8 cellular contexts compared by ENCODE assay signal in the genomic region with DNA sequence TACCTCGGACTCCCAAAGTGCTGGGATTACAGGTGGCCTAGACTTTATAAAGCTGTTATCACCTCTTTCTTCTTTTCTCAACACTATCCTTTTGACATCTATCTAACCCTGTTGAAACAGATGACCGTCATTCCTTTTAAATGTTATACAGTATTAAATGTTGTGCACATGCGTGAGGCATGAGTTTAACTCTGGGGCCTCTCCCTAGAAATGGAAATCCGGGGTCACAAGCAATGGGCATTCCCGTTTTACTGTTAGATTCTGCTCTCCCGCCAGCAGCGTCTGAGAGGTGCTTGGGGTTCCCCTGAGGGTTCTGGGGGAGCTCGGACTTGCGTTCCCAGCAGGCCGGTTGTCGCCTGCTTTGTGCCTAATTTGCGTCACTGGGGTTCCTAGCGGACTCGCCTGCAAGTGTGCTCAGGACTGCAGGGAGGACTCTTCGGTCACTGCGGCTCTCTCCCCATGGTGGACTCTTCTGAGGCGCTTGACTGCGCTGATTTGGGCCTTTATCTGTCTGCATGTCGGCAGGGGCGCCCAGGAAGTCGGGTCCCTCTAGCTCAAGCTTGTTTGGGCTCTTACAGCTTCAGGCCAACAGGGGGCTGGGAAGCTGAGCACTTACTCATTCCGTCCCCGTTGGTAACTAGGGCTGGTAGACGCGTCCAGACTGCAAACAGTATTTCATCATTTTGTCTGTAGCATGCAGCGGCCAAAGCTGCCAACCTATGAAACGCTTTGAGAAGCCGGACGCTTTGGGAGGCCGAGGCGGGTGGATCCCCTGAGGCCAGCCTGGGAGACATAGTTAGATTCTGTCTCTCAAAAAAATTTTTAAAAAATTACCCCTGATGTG. TPM values are rescaled to one million over a fixed set of nuclear protein-coding genes. Genes with fewer than 3 reads are reported as not detected.
A peak's percentile ranks its signal among the peaks of the same experiment; 100 is the strongest.
DNase-seq lines count a peak whose midpoint lies in the region; ATAC-seq, FAIRE-seq and TF ChIP-seq lines count a peak whose summit lies in the region.

No MANE protein-coding gene starts in this region.

- ATAC-seq in GM19468 (IDR thresholded peaks at IDR 0.05; ENCODE audit: extremely low read depth, unreplicated experiment), result peak; percentile 60

- peak; percentile 9 for FAIRE-seq in HTR-8/SVneo (lab: Jason Lieb, UNC)
- FAIRE-seq in urothelium cell line (lab: Jason Lieb, UNC), result peak; percentile 56

- no peaks in the 10 kb centered on the region for H3K27me3 ChIP-seq in right atrium auricular region
- no peaks in the 10 kb centered on the region for H3K27me3 ChIP-seq in rectal smooth muscle tissue (ENCODE audit: control insufficient read depth, insufficient read depth, low read length)

- no peak overlapping the region for H3K9ac ChIP-seq in rectal smooth muscle tissue (ENCODE audit: low read length)

- H3K4me1 ChIP-seq in right atrium auricular region (peaks cover 0 to 34% of the 10 kb centered on the region in 2 donors), rectal smooth muscle tissue (ENCODE audit: control insufficient read depth, insufficient read depth, low read length) (peaks cover 11% of the 10 kb centered on the region)

- DNase-seq in DMS 273 treated with DMSO at 0.1 percent for 48 hours (lab: John Stamatoyannopoulos, UW), result peak; percentile 49
- peak; percentile 66 for DNase-seq in HTR-8/SVneo (ENCODE audit: insufficient read length, low spot score)
- peak; percentile 33 to 84 (median 51) for DNase-seq in T-helper 1 cell
- DNase-seq in right atrium auricular region (ENCODE audit: low spot score), result peak; percentile 91
- peak; percentile 84 for DNase-seq in urothelium cell line (ENCODE audit: low spot score)

- peak overlapping the region; percentile 88 for H3K27ac ChIP-seq in angular gyrus (ENCODE audit: low read depth, low read length)
- H3K27ac ChIP-seq in right atrium auricular region, result peak overlapping the region; percentile 85 to 87
- peak overlapping the region; percentile 48 for H3K27ac ChIP-seq in rectal smooth muscle tissue (ENCODE audit: low read depth, low read length)

- H3K4me3 ChIP-seq in right atrium auricular region (peak overlapping the region; percentile 37 to 92), rectal smooth muscle tissue (ENCODE audit: low read length) (no peak overlapping the region)

- peaks cover 27% of the 10 kb centered on the region for H3K36me3 ChIP-seq in right atrium auricular region
- H3K36me3 ChIP-seq in rectal smooth muscle tissue (ENCODE audit: control insufficient read depth, insufficient read depth, low read length), result peaks cover 11% of the 10 kb centered on the region

- TF ChIP-seq CTCF in right atrium auricular region (IDR thresholded peaks at IDR 0.05), result peak; percentile 13 to 51

- peaks cover 0 to 9% of the 10 kb centered on the region in 2 donors for H3K9me3 ChIP-seq in right atrium auricular region

RNA-seq across cellular contexts. Expression of a gene that starts 1.2 kb away (rescaled TPM):
- total RNA-seq in right atrium auricular region, result 100 to 1,000 TPM; 122 to 156 TPM

RNA-seq across cellular contexts. Expression of a gene that starts 31.6 kb away (rescaled TPM):
- total RNA-seq in right atrium auricular region, result 10 to 100 TPM; 24.5 to 26.3 TPM
